ENCODE assay signal across 1 cellular context in genomic region chr1:46767649-46768282, GRCh38.
A peak's percentile ranks its signal among the peaks of the same experiment; 100 is the strongest.
TF ChIP-seq lines count a peak whose summit lies in the region.

No MANE protein-coding gene starts in this region.

TF ChIP-seq in K562, 482 proteins besides CTCF, POLR2A, EP300 and RAD21:
- TF ChIP-seq ZNF316 (IDR thresholded peaks at IDR 0.05) (peak; percentile 4), MAFF (IDR thresholded peaks at IDR 0.05; ENCODE audit: low read length) (peak; percentile 48), KLF1 (tag; IDR thresholded peaks at IDR 0.05) (no peak), RBM14 (IDR thresholded peaks at IDR 0.05; ENCODE audit: borderline replicate concordance, insufficient read depth, low read depth, low read length) (no peak)
